In genomic region chr5:55319481-55319880, GRCh38 we compare ENCODE assay signal across 30 cellular contexts.
"Had no signal": no experiment of that assay in that cellular context is flagged by ENCODE, and none has a peak within 500 bp of the region (broad histone marks: within the 10 kb centered on the region; RNA-seq: fewer than 3 reads in every experiment).

No MANE protein-coding gene starts in this region.

- DNase-seq: activated CD4-positive, alpha-beta memory T cell treated with anti-CD3 and anti-CD28 coated beads for 36 hours; activated CD4-positive, alpha-beta T cell treated with anti-CD3 and anti-CD28 coated beads, Interleukin-2, amount 10 ng/mL, durations not matched to agents 24 days and 14 days; activated CD4-positive, CD25-positive, alpha-beta regulatory T cell treated with anti-CD3 and anti-CD28 coated beads, Interleukin-2, amount 50 U/mL, for 72 hours; activated CD8-positive, alpha-beta memory T cell treated with anti-CD3 and anti-CD28 coated beads, Interleukin-2, amount 50 U/mL, for 48 hours; activated gamma-delta T cell treated with Interleukin-2 at 50 U/mL for 16 hours; activated naive CD4-positive, alpha-beta T cell treated with anti-CD3 and anti-CD28 coated beads, Interleukin-2, amount 50 U/mL, for 16 hours; activated T-cell treated with anti-CD3 and anti-CD28 coated beads, Interleukin-2, amount 50 U/mL, for 24 hours; effector CD8-positive, alpha-beta T cell; foreskin keratinocyte; heart left ventricle; hypothalamus; immature natural killer cell; kidney; left colon; mammary epithelial cell; midbrain; natural killer cell; occipital lobe; psoas muscle; stimulated activated CD4-positive, alpha-beta T cell treated with anti-CD3 and anti-CD28 coated beads, Interleukin-1b, Interleukin-23, amount 100 ng/mL, for 48 hours; stimulated activated CD4-positive, alpha-beta T cell treated with anti-CD3 and anti-CD28 coated beads, Interleukin-4, amount 100 ng/mL, for 4 hours; stimulated activated CD8-positive, alpha-beta memory T cell treated with anti-CD3 and anti-CD28 coated beads, Interleukin-4, amount 100 ng/mL, for 48 hours; stomach; T-helper 17 cell; T1000; transverse colon had no signal

- H3K9me3 ChIP-seq: psoas muscle, stomach, suprapubic skin, transverse colon had no signal

- H3K27ac ChIP-seq: foreskin keratinocyte, neural progenitor cell, parathyroid adenoma, psoas muscle, stomach, suprapubic skin, transverse colon had no signal

- H3K4me1 ChIP-seq: foreskin keratinocyte, neural progenitor cell had no signal

- H3K27me3 ChIP-seq: foreskin keratinocyte, heart left ventricle, neural progenitor cell, stomach, suprapubic skin, transverse colon had no signal

- H3K4me3 ChIP-seq: heart left ventricle, neural progenitor cell, psoas muscle, smooth muscle cell, stomach, suprapubic skin, transverse colon had no signal
